In genomic region chrX:125132274-125132673, GRCh38 we compare ENCODE assay signal across 8 cellular contexts.
A peak's percentile ranks its signal among the peaks of the same experiment; 100 is the strongest.
DNase-seq lines count a peak whose midpoint lies in the region; ATAC-seq and TF ChIP-seq lines count a peak whose summit lies in the region.
"Had no signal": no experiment of that assay in that cellular context is flagged by ENCODE, and none has a peak within 500 bp of the region (broad histone marks: within the 10 kb centered on the region; RNA-seq: fewer than 3 reads in every experiment).

No MANE protein-coding gene starts in this region.

- ATAC-seq in HG02938 (IDR thresholded peaks at IDR 0.05; ENCODE audit: unreplicated experiment) (peak; percentile 71), lower lobe of right lung (no peak)
- ATAC-seq in natural killer cell treated with Interleukin-12 subunit alpha and Interleukin-12 subunit beta and Interleukin-15 and Interleukin-18, amount 100 ng/mL, for 72 hours = no peak

- TF ChIP-seq CTCF in GM12872 (IDR thresholded peaks at IDR 0.05; ENCODE audit: insufficient read depth, low read depth, low read length) (peak; percentile 41; the same call in 1 of the 3 replicates), lower lobe of right lung (IDR thresholded peaks at IDR 0.05) (peak; percentile 16), colonic mucosa (IDR thresholded peaks at IDR 0.05) (no peak)

- H3K36me3 ChIP-seq in lower lobe of right lung = no peaks in the 10 kb centered on the region
- no peaks in the 10 kb centered on the region for H3K36me3 ChIP-seq in colonic mucosa

- no peaks in the 10 kb centered on the region for H3K36me3 Mint-ChIP-seq in natural killer cell treated with Interleukin-12 subunit alpha and Interleukin-12 subunit beta and Interleukin-15 and Interleukin-18, amount 100 ng/mL, for 72 hours

- H3K4me1 ChIP-seq in lower lobe of right lung (no peaks in the 10 kb centered on the region), colonic mucosa (no peaks in the 10 kb centered on the region)

- intact Hi-C loops in lower lobe of right lung (cut with DNase I) (no loop called here), colonic mucosa (cut with DNase I) (no loop called here)

- H3K27ac Mint-ChIP-seq in natural killer cell treated with Interleukin-12 subunit alpha and Interleukin-12 subunit beta and Interleukin-15 and Interleukin-18, amount 100 ng/mL, for 72 hours = no peak overlapping the region

- H3K27ac ChIP-seq in lower lobe of right lung (no peak overlapping the region), colonic mucosa (no peak overlapping the region)

- H3K4me3 Mint-ChIP-seq in natural killer cell treated with Interleukin-12 subunit alpha and Interleukin-12 subunit beta and Interleukin-15 and Interleukin-18, amount 100 ng/mL, for 72 hours = no peak overlapping the region

- DNase-seq in SIG-M5 treated with dmso at 0.1 percent for 504 hours (lab: John Stamatoyannopoulos, UW; ENCODE audit: unreplicated experiment) (peak; percentile 30), lower lobe of right lung (no peak), colonic mucosa (no peak), midbrain (lab: John Stamatoyannopoulos, UW) (no peak)
- DNase-seq in natural killer cell treated with Interleukin-12 subunit alpha and Interleukin-12 subunit beta and Interleukin-15 and Interleukin-18, amount 100 ng/mL, for 72 hours (ENCODE audit: low spot score) = no peak
- DNase-seq: NCI-H1436 had no signal

- H3K27me3 ChIP-seq in lower lobe of right lung (ENCODE audit: low read depth) (no peaks in the 10 kb centered on the region), colonic mucosa (no peaks in the 10 kb centered on the region)

- H3K9me3 Mint-ChIP-seq in natural killer cell treated with Interleukin-12 subunit alpha and Interleukin-12 subunit beta and Interleukin-15 and Interleukin-18, amount 100 ng/mL, for 72 hours = no peaks in the 10 kb centered on the region

- peaks cover 0 to 6% of the 10 kb centered on the region in 2 donors for H3K27me3 Mint-ChIP-seq in natural killer cell treated with Interleukin-12 subunit alpha and Interleukin-12 subunit beta and Interleukin-15 and Interleukin-18, amount 100 ng/mL, for 72 hours

- H3K9me3 ChIP-seq in lower lobe of right lung (no peaks in the 10 kb centered on the region), colonic mucosa (no peaks in the 10 kb centered on the region)

- H3K9ac ChIP-seq in colonic mucosa (ENCODE audit: low read depth in 2 of 2, low read length in 2 of 2) = no peak overlapping the region

- no peaks in the 10 kb centered on the region for H3K4me1 Mint-ChIP-seq in natural killer cell treated with Interleukin-12 subunit alpha and Interleukin-12 subunit beta and Interleukin-15 and Interleukin-18, amount 100 ng/mL, for 72 hours (ENCODE audit: low read depth in 2 of 2)

- no peak overlapping the region for H3K4me3 ChIP-seq in lower lobe of right lung
- no peak overlapping the region for H3K4me3 ChIP-seq in colonic mucosa
